ENCODE assay signal across 21 cellular contexts in genomic region chr12:54870617-54871016, GRCh38. TPM values are rescaled to one million over a fixed set of nuclear protein-coding genes. Genes with fewer than 3 reads are reported as not detected.
DNase-seq lines count a peak whose midpoint lies in the region; ATAC-seq and TF ChIP-seq lines count a peak whose summit lies in the region.
"Had no signal": no experiment of that assay in that cellular context is flagged by ENCODE, and none has a peak within 500 bp of the region (broad histone marks: within the 10 kb centered on the region; RNA-seq: fewer than 3 reads in every experiment).

No MANE protein-coding gene starts in this region.

- intact Hi-C loops in mucosa of descending colon (cut with DNase I, micrococcal nuclease), result no loop called here
- intact Hi-C loops in uterus (cut with DNase I; ENCODE audit: low total_unique reads), result no loop called here

- H3K27ac ChIP-seq in uterus, result no peak overlapping the region
- H3K27ac ChIP-seq: C4-2B, Peyer's patch had no signal

- peak; percentile 76 for ATAC-seq in mucosa of descending colon
- ATAC-seq: Right ventricle myocardium inferior, T-helper 17 cell had no signal

- no peak for TF ChIP-seq POLR2A in uterus (IDR thresholded peaks at IDR 0.05)

- TF ChIP-seq CTCF in mucosa of descending colon (IDR thresholded peaks at IDR 0.05), result no peak
- no peak for TF ChIP-seq CTCF in uterus (IDR thresholded peaks at IDR 0.05)

- H3K4me1 ChIP-seq in mucosa of descending colon (ENCODE audit: low read depth), result no peaks in the 10 kb centered on the region
- no peaks in the 10 kb centered on the region for H3K4me1 ChIP-seq in uterus
- H3K4me1 ChIP-seq: Peyer's patch had no signal

- H3K36me3 ChIP-seq in mucosa of descending colon (ENCODE audit: low read depth) (no peaks in the 10 kb centered on the region), uterus (no peaks in the 10 kb centered on the region)
- H3K36me3 ChIP-seq: Peyer's patch had no signal

- H3K4me3 ChIP-seq in mucosa of descending colon, result no peak overlapping the region
- H3K4me3 ChIP-seq in uterus, result no peak overlapping the region
- H3K4me3 ChIP-seq: Peyer's patch had no signal

- peak; percentile 23 for DNase-seq in NCI-H345 (lab: John Stamatoyannopoulos, UW)
- DNase-seq in NCI-H345 treated with DMSO at 0.1 percent for 48 hours (lab: John Stamatoyannopoulos, UW; ENCODE audit: unreplicated experiment), result no peak
- peak; percentile 29 for DNase-seq in HPDE6-E6E7 (ENCODE audit: extremely low spot score)
- peak; percentile 86 for DNase-seq in SW480 (ENCODE audit: low spot score)
- peak in 1 of 3 donors; percentile 18 for DNase-seq in mucosa of descending colon
- DNase-seq in uterus, result no peak
- no peak for DNase-seq in DMS 273 treated with DMSO at 0.1 percent for 48 hours (lab: John Stamatoyannopoulos, UW)
- DNase-seq: H7; Karpas-422; NCI-H1417; NCI-H187; NCI-H446; NCI-H774; NK-92 treated with Interleukin-12 subunit alpha and Interleukin-12 subunit beta, amount 100 ng/mL, for 24 hours; Peyer's patch; T-helper 17 cell had no signal

- no peaks in the 10 kb centered on the region for H3K9me3 ChIP-seq in mucosa of descending colon
- H3K9me3 ChIP-seq in uterus, result no peaks in the 10 kb centered on the region
- H3K9me3 ChIP-seq: Peyer's patch had no signal

- H3K27me3 ChIP-seq in uterus, result no peaks in the 10 kb centered on the region
- H3K27me3 ChIP-seq: Peyer's patch had no signal

RNA-seq across cellular contexts. Expression of gene MUCL1, which starts 16.3 kb away (rescaled TPM):
- total RNA-seq in mucosa of descending colon (not detected), uterus (not detected)
- total RNA-seq: Daoy, H7, M059J, Peyer's patch, Right ventricle myocardium inferior, SK-MEL-5, T-helper 17 cell had no signal

Comparison
In these comparisons a context has a peak if more than half of its experiments do, and no peak if none do; other contexts are left out.
1. DNase-seq: peak in NCI-H345 (single experiment), HPDE6-E6E7 (single experiment) and SW480 (single experiment); none in NCI-H345 treated with DMSO at 0.1 percent for 48 hours (single experiment), uterus (0 of 2) and DMS 273 treated with DMSO at 0.1 percent for 48 hours (single experiment).